ENCODE assay signal across 20 cellular contexts in the genomic region with DNA sequence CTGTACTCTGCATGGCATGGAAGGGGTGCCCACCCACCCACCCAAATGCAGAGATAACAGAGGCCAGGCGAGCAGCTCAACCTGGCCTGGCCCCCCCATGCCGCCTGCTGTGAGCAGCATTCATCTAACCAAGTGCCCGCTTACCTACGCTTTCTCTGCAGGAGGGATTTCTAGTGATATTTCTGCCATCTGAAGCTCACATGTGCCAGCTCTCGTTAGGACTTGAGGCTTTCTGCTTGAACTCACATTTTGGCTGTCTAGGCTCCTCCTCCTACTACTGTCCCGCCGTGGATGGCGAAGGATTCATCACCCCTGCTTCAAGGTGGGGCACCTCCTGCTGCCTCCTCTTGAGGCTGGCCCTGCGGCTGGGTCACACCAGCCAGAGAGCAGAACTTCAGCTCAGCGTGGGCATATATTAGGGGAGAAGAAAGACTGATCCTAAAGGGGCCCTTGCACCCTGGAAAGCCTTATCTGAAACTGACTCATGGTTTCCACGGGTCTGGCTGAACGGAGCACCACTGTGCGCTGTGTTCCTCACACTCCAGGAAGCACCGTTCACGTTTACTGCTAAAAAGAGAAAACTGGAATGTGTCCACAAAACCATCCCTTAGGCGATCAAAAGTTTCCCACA. TPM values are rescaled to one million over a fixed set of nuclear protein-coding genes. Genes with fewer than 3 reads are reported as not detected.
DNase-seq lines count a peak whose midpoint lies in the region; ATAC-seq and TF ChIP-seq lines count a peak whose summit lies in the region.
"Had no signal": no experiment of that assay in that cellular context is flagged by ENCODE, and none has a peak within 500 bp of the region (broad histone marks: within the 10 kb centered on the region; RNA-seq: fewer than 3 reads in every experiment).

No MANE protein-coding gene starts in this region.

- no peak overlapping the region for H3K4me3 Mint-ChIP-seq in activated naive CD8-positive, alpha-beta T cell treated with anti-CD3 and anti-CD28 coated beads, Interleukin-2, amount 50 U/mL, for 24 hours
- H3K4me3 Mint-ChIP-seq: activated B cell treated with CpG ODN at 0.5 μM for 24 hours; stimulated activated naive B cell treated with anti-CD40 and anti-IgM and Interleukin-4, amounts not matched to agents 10 μg/mL and 1 μg/mL and 100 μg/mL, for 72 hours had no signal

- DNase-seq in G401 (ENCODE audit: low spot score) (peak; percentile 68), amniotic epithelial cell (ENCODE audit: low read depth) (peak; percentile 68), right cardiac atrium (peak in 2 of 3 donors; percentile 27 to 43), psoas muscle (peak in 1 of 2 donors; percentile 50), anterior cingulate cortex (lab: John Stamatoyannopoulos, UW) (no peak)
- no peak for DNase-seq in activated naive CD8-positive, alpha-beta T cell treated with anti-CD3 and anti-CD28 coated beads, Interleukin-2, amount 50 U/mL, for 24 hours
- DNase-seq: activated B cell treated with CpG ODN at 0.5 μM for 24 hours; activated CD8-positive, alpha-beta memory T cell treated with anti-CD3 and anti-CD28 coated beads for 24 hours; amniotic stem cell; hippocampal formation; NCI-H2107; NCI-H69; PC-9; stimulated activated naive B cell treated with anti-CD40 and anti-IgM and Interleukin-4, amounts not matched to agents 10 μg/mL and 1 μg/mL and 100 μg/mL, for 72 hours; SW 1271 had no signal

- peaks cover 0 to 10% of the 10 kb centered on the region in 2 donors for H3K36me3 ChIP-seq in psoas muscle (ENCODE audit: insufficient read depth in 1 of 2, low read depth in 1 of 2)

- H3K9me3 ChIP-seq in right cardiac atrium (ENCODE audit: control insufficient read depth, low read length) (no peaks in the 10 kb centered on the region), psoas muscle (no peaks in the 10 kb centered on the region)

- no peaks in the 10 kb centered on the region for H3K9me3 Mint-ChIP-seq in activated naive CD8-positive, alpha-beta T cell treated with anti-CD3 and anti-CD28 coated beads, Interleukin-2, amount 50 U/mL, for 24 hours
- H3K9me3 Mint-ChIP-seq: activated B cell treated with CpG ODN at 0.5 μM for 24 hours; stimulated activated naive B cell treated with anti-CD40 and anti-IgM and Interleukin-4, amounts not matched to agents 10 μg/mL and 1 μg/mL and 100 μg/mL, for 72 hours had no signal

- 65% methylated on average over 16 of the region's 16 CpGs for WGBS in right cardiac atrium
- WGBS in psoas muscle, 3 donors: 69 to 77% (median 72%) methylated on average over 16 of the region's 16 CpGs

- TF ChIP-seq CTCF in psoas muscle (IDR thresholded peaks at IDR 0.05): no peak

- ATAC-seq in right cardiac atrium: peak in 1 of 2 donors; percentile 51
- peak in 1 of 4 donors; percentile 6 for ATAC-seq in psoas muscle
- ATAC-seq in activated naive CD8-positive, alpha-beta T cell treated with anti-CD3 and anti-CD28 coated beads, Interleukin-2, amount 50 U/mL, for 24 hours: no peak
- ATAC-seq in HG03378 (IDR thresholded peaks at IDR 0.05; ENCODE audit: unreplicated experiment): no peak
- ATAC-seq in GM21825 (IDR thresholded peaks at IDR 0.05; ENCODE audit: unreplicated experiment): no peak
- ATAC-seq: stimulated activated naive B cell treated with anti-CD40 and anti-IgM and Interleukin-4, amounts not matched to agents 10 μg/mL and 1 μg/mL and 100 μg/mL, for 72 hours had no signal

- peak overlapping the region; percentile 34 for H3K27ac ChIP-seq in right cardiac atrium (ENCODE audit: low read length)
- peak overlapping the region; percentile 83 for H3K27ac ChIP-seq in psoas muscle
- H3K27ac ChIP-seq: HL-60, parathyroid adenoma, PC-9 had no signal

- no peaks in the 10 kb centered on the region for H3K27me3 ChIP-seq in right cardiac atrium (ENCODE audit: control insufficient read depth, insufficient read depth)
- no peaks in the 10 kb centered on the region for H3K27me3 ChIP-seq in psoas muscle (ENCODE audit: insufficient read depth in 3 of 3, low read length in 2 of 3)
- H3K27me3 ChIP-seq: dorsolateral prefrontal cortex had no signal

- H3K4me3 ChIP-seq in right cardiac atrium (ENCODE audit: low read length) (no peak overlapping the region), psoas muscle (no peak overlapping the region)
- H3K4me3 ChIP-seq: dorsolateral prefrontal cortex, PC-9 had no signal

- no peak overlapping the region for H3K27ac Mint-ChIP-seq in activated naive CD8-positive, alpha-beta T cell treated with anti-CD3 and anti-CD28 coated beads, Interleukin-2, amount 50 U/mL, for 24 hours
- H3K27ac Mint-ChIP-seq: activated B cell treated with CpG ODN at 0.5 μM for 24 hours; stimulated activated naive B cell treated with anti-CD40 and anti-IgM and Interleukin-4, amounts not matched to agents 10 μg/mL and 1 μg/mL and 100 μg/mL, for 72 hours had no signal

- H3K36me3 Mint-ChIP-seq in activated naive CD8-positive, alpha-beta T cell treated with anti-CD3 and anti-CD28 coated beads, Interleukin-2, amount 50 U/mL, for 24 hours (ENCODE audit: low read depth): no peaks in the 10 kb centered on the region
- H3K36me3 Mint-ChIP-seq: stimulated activated naive B cell treated with anti-CD40 and anti-IgM and Interleukin-4, amounts not matched to agents 10 μg/mL and 1 μg/mL and 100 μg/mL, for 72 hours had no signal

- H3K4me1 Mint-ChIP-seq in activated naive CD8-positive, alpha-beta T cell treated with anti-CD3 and anti-CD28 coated beads, Interleukin-2, amount 50 U/mL, for 24 hours: no peaks in the 10 kb centered on the region
- H3K4me1 Mint-ChIP-seq: activated B cell treated with CpG ODN at 0.5 μM for 24 hours; stimulated activated naive B cell treated with anti-CD40 and anti-IgM and Interleukin-4, amounts not matched to agents 10 μg/mL and 1 μg/mL and 100 μg/mL, for 72 hours had no signal

- in situ Hi-C loops in G401 (cut with HindIII; ENCODE audit: low sequenced_read_pairs): no loop called here

- H3K27me3 Mint-ChIP-seq in activated naive CD8-positive, alpha-beta T cell treated with anti-CD3 and anti-CD28 coated beads, Interleukin-2, amount 50 U/mL, for 24 hours: no peaks in the 10 kb centered on the region

- peaks cover 36% of the 10 kb centered on the region for H3K4me1 ChIP-seq in right cardiac atrium (ENCODE audit: control insufficient read depth, insufficient read depth, low read length)
- peaks cover 59% of the 10 kb centered on the region for H3K4me1 ChIP-seq in psoas muscle

- intact Hi-C loops in right cardiac atrium (cut with DNase I): no loop called here
- intact Hi-C loops in psoas muscle (cut with DNase I): loop anchor here in 1 of 2 donors (5.0 kb wide), 1 partner anchor 33 kb away; no protein-coding TSS in a partner anchor

RNA-seq across cellular contexts. Expression of gene CTBP2, which starts 45.5 kb away (rescaled TPM):
- 85.3 and 98.5 TPM in 2 replicates for total RNA-seq in G401 (2014; rRNA removed; shearing (Covaris generic))
- total RNA-seq in right cardiac atrium (10 to 100 TPM; 36.6 to 38.7 (median 38.0) TPM), psoas muscle (10 to 100 TPM; 31.8 to 49.8 (median 33.8) TPM)
- polyA plus RNA-seq in right cardiac atrium (16.6 TPM), psoas muscle (10 to 100 TPM; 14.7 to 41.8 (median 15.2) TPM)

Comparison
In these comparisons a context has a peak if more than half of its experiments do, and no peak if none do; other contexts are left out.
1. DNase-seq: peak in G401 (single experiment), amniotic epithelial cell (single experiment) and right cardiac atrium (2 of 3); none in activated naive CD8-positive, alpha-beta T cell treated with anti-CD3 and anti-CD28 coated beads, Interleukin-2, amount 50 U/mL, for 24 hours (single experiment) and anterior cingulate cortex (0 of 58).